32 cellular contexts compared by ENCODE assay signal in genomic region chr13:111079375-111079774, GRCh38.
"Had no signal": no experiment of that assay in that cellular context is flagged by ENCODE, and none has a peak within 500 bp of the region (broad histone marks: within the 10 kb centered on the region; RNA-seq: fewer than 3 reads in every experiment).

No MANE protein-coding gene starts in this region.

- H3K4me3 ChIP-seq: adrenal gland, ascending aorta, body of pancreas, breast epithelium, cardiac muscle cell had no signal

- H3K27me3 ChIP-seq: adrenal gland, ascending aorta, body of pancreas, brain microvascular endothelial cell, breast epithelium, cardiac muscle cell had no signal

- ATAC-seq: activated naive CD4-positive, alpha-beta T cell treated with anti-CD3 and anti-CD28 coated beads, Interleukin-2, amount 50 U/mL, for 72 hours; activated naive CD8-positive, alpha-beta T cell treated with anti-CD3 and anti-CD28 coated beads, Interleukin-2, amount 50 U/mL, for 24 hours; activated T-cell treated with anti-CD3 and anti-CD28 coated beads, Interleukin-2, amount 50 U/mL, for 4 hours; activated T-cell treated with anti-CD3 and anti-CD28 coated beads, Interleukin-2, amount 50 U/mL, for 72 hours; activated T-helper 17 cell treated with anti-CD3 and anti-CD28 coated beads, Interleukin-2, amount 50 U/mL, for 72 hours; body of pancreas had no signal

- H3K4me1 ChIP-seq: adrenal gland, ascending aorta, body of pancreas, breast epithelium had no signal

- DNase-seq: activated effector memory CD4-positive, alpha-beta T cell treated with anti-CD3 and anti-CD28 coated beads, Interleukin-2, amount 50 U/mL, for 16 hours; activated effector memory CD4-positive, alpha-beta T cell treated with Interleukin-2 at 50 U/mL for 16 hours; activated gamma-delta T cell; activated gamma-delta T cell treated with Interleukin-2 at 50 U/mL for 16 hours; activated naive CD4-positive, alpha-beta T cell; activated naive CD4-positive, alpha-beta T cell treated with anti-CD3 and anti-CD28 coated beads for 36 hours; activated naive CD4-positive, alpha-beta T cell treated with anti-CD3 and anti-CD28 coated beads, Interleukin-2, amount 10 ng/mL, durations not matched to agents 7 days and 5 days; activated naive CD4-positive, alpha-beta T cell treated with anti-CD3 and anti-CD28 coated beads, Interleukin-2, amount 50 U/mL, for 16 hours; activated naive CD4-positive, alpha-beta T cell treated with Interleukin-2 at 50 U/mL for 16 hours; activated naive CD8-positive, alpha-beta T cell treated with anti-CD3 and anti-CD28 coated beads for 36 hours; activated naive CD8-positive, alpha-beta T cell treated with anti-CD3 and anti-CD28 coated beads, Interleukin-2, amount 10 ng/mL, durations not matched to agents 7 days and 5 days; activated naive CD8-positive, alpha-beta T cell treated with anti-CD3 and anti-CD28 coated beads, Interleukin-2, amount 50 U/mL, for 24 hours; activated T-cell treated with anti-CD3 and anti-CD28 coated beads, Interleukin-2, amount 50 U/mL, for 1 hour; activated T-cell treated with anti-CD3 and anti-CD28 coated beads, Interleukin-2, amount 50 U/mL, for 24 hours; activated T-cell treated with anti-CD3 and anti-CD28 coated beads, Interleukin-2, amount 50 U/mL, for 4 hours; activated T-cell treated with anti-CD3 and anti-CD28 coated beads, Interleukin-2, amount 50 U/mL, for 48 hours; activated T-cell treated with anti-CD3 and anti-CD28 coated beads, Interleukin-2, amount 50 U/mL, for 72 hours; adrenal gland; amniotic stem cell; amygdala; anterior cingulate cortex; aorta; body of pancreas; brain microvascular endothelial cell; caudate nucleus; central memory CD4-positive, alpha-beta T cell; cerebellar nuclear complex had no signal

- H3K36me3 ChIP-seq: adrenal gland, ascending aorta, brain microvascular endothelial cell, breast epithelium, cardiac muscle cell had no signal

- H3K27ac ChIP-seq: adrenal gland, ascending aorta, body of pancreas, brain microvascular endothelial cell, breast epithelium, cardiac muscle cell had no signal

- H3K9me3 ChIP-seq: body of pancreas had no signal
